Comparison of ENCODE assay signal across 25 cellular contexts in the genomic region with DNA sequence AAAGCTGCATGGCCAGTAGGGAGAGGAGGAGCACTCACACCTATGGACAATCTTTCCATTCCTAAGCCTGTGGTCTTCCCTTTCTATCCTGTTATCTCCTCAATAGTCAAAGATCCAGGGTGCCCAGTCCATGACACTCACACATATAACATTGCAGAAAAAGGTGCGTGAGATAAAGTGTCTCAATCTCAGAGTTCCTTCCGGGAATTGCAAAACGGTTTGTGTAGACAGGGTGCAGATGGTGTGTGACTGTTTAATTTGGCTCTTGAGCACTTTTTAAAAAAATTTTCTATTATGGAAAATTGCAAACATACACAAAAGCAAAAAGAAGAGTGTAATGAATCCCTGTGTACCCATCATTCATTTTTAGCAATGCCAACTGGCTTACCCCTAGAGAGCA.
"Had no signal": no experiment of that assay in that cellular context is flagged by ENCODE, and none has a peak within 500 bp of the region (broad histone marks: within the 10 kb centered on the region; RNA-seq: fewer than 3 reads in every experiment).

No MANE protein-coding gene starts in this region.

- DNase-seq: activated CD4-positive, alpha-beta T cell treated with anti-CD3 and anti-CD28 coated beads, Interleukin-2, amount 50 U/mL, for 48 hours; activated CD8-positive, alpha-beta memory T cell treated with anti-CD3 and anti-CD28 coated beads, Interleukin-2, amount 50 U/mL, for 48 hours; activated naive CD4-positive, alpha-beta T cell; activated naive CD8-positive, alpha-beta T cell treated with anti-CD3 and anti-CD28 coated beads for 36 hours; activated T-cell treated with anti-CD3 and anti-CD28 coated beads, Interleukin-2, amount 50 U/mL, for 4 hours; colonic mucosa; endodermal cell; esophagus squamous epithelium; heart right ventricle; islet precursor cell; left cardiac atrium; ovary; psoas muscle; right cardiac atrium; stimulated activated CD4-positive, alpha-beta T cell treated with anti-CD3 and anti-CD28 coated beads, Interleukin-12 subunit alpha, Interleukin-12 subunit beta, amount 100 ng/mL, for 4 hours; stimulated activated CD4-positive, alpha-beta T cell treated with anti-CD3 and anti-CD28 coated beads, Interleukin-4, amount 100 ng/mL, for 4 hours; stimulated activated naive CD8-positive, alpha-beta T cell treated with anti-CD3 and anti-CD28 coated beads, Interleukin-15, Interleukin-2, amounts not matched to agents 100 U/mL and 50 U/mL, for 24 hours; T-helper 9 cell; upper lobe of right lung had no signal

- H3K36me3 Mint-ChIP-seq: activated naive CD8-positive, alpha-beta T cell treated with anti-CD3 and anti-CD28 coated beads for 36 hours; memory B cell had no signal

- H3K27ac Mint-ChIP-seq: activated naive CD8-positive, alpha-beta T cell treated with anti-CD3 and anti-CD28 coated beads for 36 hours; activated T-helper 2 cell treated with anti-CD3 and anti-CD28 coated beads, Interferon-gamma antibody, Interleukin-2, Interleukin-4, amounts not matched to agents 10 μg/mL and 5 μg/mL and 100 μg/mL, durations not matched to agents 14 hours and 24 hours and 36 hours; endodermal cell; memory B cell; nephron had no signal

- H3K9me3 ChIP-seq: colonic mucosa, esophagus squamous epithelium, neutrophil, ovary, psoas muscle, upper lobe of right lung had no signal

- ATAC-seq: activated T-cell treated with anti-CD3 and anti-CD28 coated beads, Interleukin-2, amount 50 U/mL, for 4 hours; heart right ventricle; left cardiac atrium; psoas muscle; right cardiac atrium; stimulated activated naive CD8-positive, alpha-beta T cell treated with anti-CD3 and anti-CD28 coated beads, Interleukin-15, Interleukin-2, amounts not matched to agents 100 U/mL and 50 U/mL, for 24 hours; upper lobe of right lung had no signal

- H3K27ac ChIP-seq: breast epithelium, colonic mucosa, esophagus squamous epithelium, heart right ventricle, neutrophil, ovary, psoas muscle, upper lobe of right lung had no signal

- H3K4me1 Mint-ChIP-seq: activated naive CD8-positive, alpha-beta T cell treated with anti-CD3 and anti-CD28 coated beads for 36 hours; central memory CD8-positive, alpha-beta T cell; memory B cell; nephron had no signal

- H3K27me3 Mint-ChIP-seq: activated naive CD8-positive, alpha-beta T cell treated with anti-CD3 and anti-CD28 coated beads for 36 hours had no signal

- H3K36me3 ChIP-seq: breast epithelium, colonic mucosa, esophagus squamous epithelium, heart right ventricle, neutrophil, ovary, upper lobe of right lung had no signal

- H3K4me3 ChIP-seq: breast epithelium, colonic mucosa, esophagus squamous epithelium, heart right ventricle, ovary, psoas muscle, upper lobe of right lung had no signal

- H3K27me3 ChIP-seq: breast epithelium, colonic mucosa, neutrophil, ovary, upper lobe of right lung had no signal

- H3K4me3 Mint-ChIP-seq: activated naive CD8-positive, alpha-beta T cell treated with anti-CD3 and anti-CD28 coated beads for 36 hours; activated T-cell treated with anti-CD3 and anti-CD28 coated beads, Interleukin-2, amount 50 U/mL, for 4 hours; central memory CD8-positive, alpha-beta T cell; endodermal cell; memory B cell; nephron had no signal

- H3K4me1 ChIP-seq: breast epithelium, colonic mucosa, esophagus squamous epithelium, heart right ventricle, psoas muscle, upper lobe of right lung had no signal
